In genomic region chr2:176075476-176075875, GRCh38 we compare ENCODE assay signal across 1 cellular context.
TF ChIP-seq lines count a peak whose summit lies in the region.

No MANE protein-coding gene starts in this region.

TF ChIP-seq in H1, 55 proteins besides CTCF, POLR2A, EP300 and RAD21:
- no peak for TF ChIP-seq JUND (IDR thresholded peaks at IDR 0.05; ENCODE audit: low read length)
- peak; percentile 34; the same call in 1 of the 2 replicates for TF ChIP-seq SUZ12 (IDR thresholded peaks at IDR 0.05; ENCODE audit: low read length)
- peak; percentile 60 for TF ChIP-seq RNF2 (IDR thresholded peaks at IDR 0.05; ENCODE audit: borderline replicate concordance, low read depth, low read length, missing control alignments, poor library complexity, severe bottlenecking)
- TF ChIP-seq TCF12 (IDR thresholded peaks at IDR 0.05; ENCODE audit: low read depth, low read length): peak; percentile 41; the same call in 1 of the 2 replicates
- TF ChIP-seq TEAD4 (IDR thresholded peaks at IDR 0.05; ENCODE audit: low read depth, low read length): 0 out of 2 replicates have a peak, but pooled peaks have one; percentile 57
- peak; percentile 47; the same call in 1 of the 2 replicates for TF ChIP-seq SP1 (IDR thresholded peaks at IDR 0.05; ENCODE audit: low read depth, low read length)
- TF ChIP-seq GTF2F1 (IDR thresholded peaks at IDR 0.05; ENCODE audit: borderline replicate concordance, low read depth, low read length): no peak
- TF ChIP-seq EZH2 (IDR thresholded peaks at IDR 0.05; ENCODE audit: low read depth, low read length, severe bottlenecking): peak; percentile 50
